Comparison of ENCODE assay signal across 9 cellular contexts in genomic region chr12:68871899-68872298, GRCh38.
DNase-seq lines count a peak whose midpoint lies in the region; ATAC-seq, FAIRE-seq and TF ChIP-seq lines count a peak whose summit lies in the region.
"Had no signal": no experiment of that assay in that cellular context is flagged by ENCODE, and none has a peak within 500 bp of the region (broad histone marks: within the 10 kb centered on the region; RNA-seq: fewer than 3 reads in every experiment).

No MANE protein-coding gene starts in this region.

- H3K9ac ChIP-seq in astrocyte (ENCODE audit: low read length) (no peak overlapping the region), mesenchymal stem cell (ENCODE audit: low read length) (no peak overlapping the region)

- H3K23ac ChIP-seq in mesenchymal stem cell (ENCODE audit: low read length in 2 of 2): no peak overlapping the region

- ATAC-seq in HG03571 (IDR thresholded peaks at IDR 0.05; ENCODE audit: unreplicated experiment): peak; percentile 47

- peaks cover 20% of the 10 kb centered on the region for H3K36me3 Mint-ChIP-seq in activated CD4-positive, alpha-beta T cell treated with anti-CD3 and anti-CD28 coated beads, Interleukin-2, amount 10 ng/mL, durations not matched to agents 24 days and 14 days (ENCODE audit: low read depth)
- no peaks in the 10 kb centered on the region for H3K36me3 Mint-ChIP-seq in astrocyte (ENCODE audit: low read depth, unreplicated experiment)

- no peaks in the 10 kb centered on the region for H4K20me1 ChIP-seq in astrocyte (ENCODE audit: insufficient read depth, low read length)

- no peaks in the 10 kb centered on the region for H3K36me3 ChIP-seq in astrocyte (ENCODE audit: insufficient read depth, low read length)
- peaks cover 0 to 6% of the 10 kb centered on the region in 2 experiments for H3K36me3 ChIP-seq in mesenchymal stem cell (ENCODE audit: control insufficient read depth in 1 of 2, insufficient read depth in 2 of 2, low read depth in 1 of 2, low read length in 2 of 2)

- no peaks in the 10 kb centered on the region for H3K27me3 ChIP-seq in astrocyte (ENCODE audit: insufficient read depth, low read length)
- no peaks in the 10 kb centered on the region for H3K27me3 ChIP-seq in mesenchymal stem cell (ENCODE audit: control insufficient read depth in 1 of 2, insufficient read depth in 1 of 2, low read length in 2 of 2)

- H2BK120ac ChIP-seq in mesenchymal stem cell (ENCODE audit: low read depth, low read length): no peak overlapping the region

- no peak overlapping the region for H2BK12ac ChIP-seq in mesenchymal stem cell (ENCODE audit: low read length in 2 of 2)

- no peak overlapping the region for H3K4ac ChIP-seq in mesenchymal stem cell (ENCODE audit: low read depth in 1 of 2, low read length in 2 of 2)

- peaks cover 12% of the 10 kb centered on the region for H3K4me1 Mint-ChIP-seq in activated CD4-positive, alpha-beta T cell treated with anti-CD3 and anti-CD28 coated beads, Interleukin-2, amount 10 ng/mL, durations not matched to agents 24 days and 14 days
- peaks cover 6% of the 10 kb centered on the region for H3K4me1 Mint-ChIP-seq in astrocyte (ENCODE audit: low read depth, unreplicated experiment)

- no peak overlapping the region for H2AK5ac ChIP-seq in mesenchymal stem cell (ENCODE audit: low read length, severe bottlenecking)

- intact Hi-C loops in activated CD4-positive, alpha-beta T cell treated with anti-CD3 and anti-CD28 coated beads, Interleukin-2, amount 10 ng/mL, durations not matched to agents 24 days and 14 days (cut with micrococcal nuclease): no loop called here

- peak; percentile 37 for TF ChIP-seq CTCF in astrocyte (IDR thresholded peaks at IDR 0.05; ENCODE audit: insufficient read depth, low read depth, low read length)
- peak; percentile 66 for TF ChIP-seq CTCF in retinal pigment epithelial cell (conservative IDR thresholded peaks at IDR 0.05; ENCODE audit: low read depth, low read length)

- DNase-seq in activated CD4-positive, alpha-beta T cell treated with anti-CD3 and anti-CD28 coated beads, Interleukin-2, amount 10 ng/mL, durations not matched to agents 24 days and 14 days: peak; percentile 72
- DNase-seq in activated CD4-positive, alpha-beta T cell treated with anti-CD3 and anti-CD28 coated beads, Interleukin-2, amount 50 U/mL, for 1 hour: no peak
- DNase-seq in astrocyte (ENCODE audit: low read depth) (no peak), retinal pigment epithelial cell (ENCODE audit: low read depth) (peak; percentile 3), mesenchymal stem cell (no peak), NCI-H226 (no peak), amniotic stem cell (lab: John Stamatoyannopoulos, UW) (no peak)
- DNase-seq: central memory CD4-positive, alpha-beta T cell had no signal

- no peak overlapping the region for H3K14ac ChIP-seq in mesenchymal stem cell (ENCODE audit: low read length in 2 of 2)

- no peaks in the 10 kb centered on the region for H3K79me2 ChIP-seq in astrocyte (ENCODE audit: insufficient read depth, low read length)

- no peak overlapping the region for H2AFZ ChIP-seq in astrocyte (ENCODE audit: low read depth, low read length)
- no peak overlapping the region for H2AFZ ChIP-seq in mesenchymal stem cell (ENCODE audit: low read depth, low read length)

- no peak overlapping the region for H3K27ac Mint-ChIP-seq in activated CD4-positive, alpha-beta T cell treated with anti-CD3 and anti-CD28 coated beads, Interleukin-2, amount 10 ng/mL, durations not matched to agents 24 days and 14 days
- H3K27ac Mint-ChIP-seq in astrocyte (ENCODE audit: unreplicated experiment): peak overlapping the region; percentile 36

- H3K9me3 Mint-ChIP-seq in activated CD4-positive, alpha-beta T cell treated with anti-CD3 and anti-CD28 coated beads, Interleukin-2, amount 10 ng/mL, durations not matched to agents 24 days and 14 days: no peaks in the 10 kb centered on the region
- peaks cover 3% of the 10 kb centered on the region for H3K9me3 Mint-ChIP-seq in astrocyte (ENCODE audit: unreplicated experiment)

- H3K4me3 ChIP-seq in astrocyte (ENCODE audit: insufficient read depth, low read depth, low read length) (no peak overlapping the region), retinal pigment epithelial cell (ENCODE audit: low read length) (no peak overlapping the region), mesenchymal stem cell (ENCODE audit: insufficient read depth in 1 of 2, low read depth in 1 of 2, low read length in 2 of 2) (no peak overlapping the region)

- H3K27me3 Mint-ChIP-seq in activated CD4-positive, alpha-beta T cell treated with anti-CD3 and anti-CD28 coated beads, Interleukin-2, amount 10 ng/mL, durations not matched to agents 24 days and 14 days: no peaks in the 10 kb centered on the region
- H3K27me3 Mint-ChIP-seq in astrocyte (ENCODE audit: low read depth, unreplicated experiment): no peaks in the 10 kb centered on the region

- H3K4me3 Mint-ChIP-seq in activated CD4-positive, alpha-beta T cell treated with anti-CD3 and anti-CD28 coated beads, Interleukin-2, amount 10 ng/mL, durations not matched to agents 24 days and 14 days: no peak overlapping the region
- H3K4me3 Mint-ChIP-seq in astrocyte (ENCODE audit: unreplicated experiment): no peak overlapping the region

- H3K9me3 ChIP-seq in astrocyte (ENCODE audit: insufficient read depth, low read depth, low read length) (no peaks in the 10 kb centered on the region), mesenchymal stem cell (ENCODE audit: control insufficient read depth, low read length) (no peaks in the 10 kb centered on the region)

- H3K27ac ChIP-seq in astrocyte (ENCODE audit: low read depth, low read length): no peak overlapping the region
- H3K27ac ChIP-seq in mesenchymal stem cell (ENCODE audit: low read length, poor library complexity, severe bottlenecking): no peak overlapping the region

- no peaks in the 10 kb centered on the region for H3K4me1 ChIP-seq in astrocyte (ENCODE audit: insufficient read depth, low read length)
- H3K4me1 ChIP-seq in mesenchymal stem cell (ENCODE audit: control insufficient read depth, insufficient read depth, low read depth, low read length): no peaks in the 10 kb centered on the region

- H3K79me1 ChIP-seq in mesenchymal stem cell (replicated peaks; ENCODE audit: low read length, poor library complexity, severe bottlenecking): no peaks in the 10 kb centered on the region

- H3K4me2 ChIP-seq in astrocyte (ENCODE audit: low read length): no peak overlapping the region
- no peak overlapping the region for H3K4me2 ChIP-seq in mesenchymal stem cell (ENCODE audit: low read length, poor library complexity, severe bottlenecking)

- no peak overlapping the region for H2BK15ac ChIP-seq in mesenchymal stem cell (ENCODE audit: low read depth, poor library complexity, severe bottlenecking)

- no peak overlapping the region for H2BK5ac ChIP-seq in mesenchymal stem cell (ENCODE audit: low read depth, low read length, poor library complexity, severe bottlenecking)

- WGBS in mesenchymal stem cell: 81% methylated on average over 2 of the region's 5 CpGs

- no peak overlapping the region for H4K8ac ChIP-seq in mesenchymal stem cell (ENCODE audit: low read length)

- no peak overlapping the region for H4K91ac ChIP-seq in mesenchymal stem cell (ENCODE audit: low read length)

- no peak overlapping the region for H3K18ac ChIP-seq in mesenchymal stem cell (ENCODE audit: low read depth in 1 of 2, low read length in 2 of 2)

- FAIRE-seq in astrocyte (lab: Jason Lieb, UNC): no peak

Comparison
In these comparisons a context has a peak if more than half of its experiments do, and no peak if none do; other contexts are left out.
1. DNase-seq: peak in activated CD4-positive, alpha-beta T cell treated with anti-CD3 and anti-CD28 coated beads, Interleukin-2, amount 10 ng/mL, durations not matched to agents 24 days and 14 days (single experiment) and retinal pigment epithelial cell (single experiment); none in activated CD4-positive, alpha-beta T cell treated with anti-CD3 and anti-CD28 coated beads, Interleukin-2, amount 50 U/mL, for 1 hour (single experiment), astrocyte (single experiment), mesenchymal stem cell (single experiment), NCI-H226 (single experiment) and amniotic stem cell (single experiment).